ENCODE assay signal across 2 cellular contexts in genomic region chr3:23747841-23748240, GRCh38.
A peak's percentile ranks its signal among the peaks of the same experiment; 100 is the strongest.
TF ChIP-seq lines count a peak whose summit lies in the region.

No MANE protein-coding gene starts in this region.

TF ChIP-seq in HEK293, 187 proteins besides CTCF, POLR2A, EP300 and RAD21:
- TF ChIP-seq PRDM6 (tag by site-specific recombination; IDR thresholded peaks at IDR 0.05), result peak; percentile 95
- TF ChIP-seq ZNF302 (tag by site-specific recombination; IDR thresholded peaks at IDR 0.05; ENCODE audit: low read depth), result no peak

TF ChIP-seq in endothelial cell of umbilical vein, 7 proteins besides CTCF, POLR2A, EP300 and RAD21 (continued from another document):
- TF ChIP-seq MYC (IDR thresholded peaks at IDR 0.05; ENCODE audit: low read depth, low read length), result no peak
TF ChIP-seq in endothelial cell of umbilical vein: peak in this region for 0.
